In genomic region chr5:110916373-110917049, GRCh38 we compare ENCODE assay signal across 10 cellular contexts.
DNase-seq lines count a peak whose midpoint lies in the region; ATAC-seq and TF ChIP-seq lines count a peak whose summit lies in the region.
"Had no signal": no experiment of that assay in that cellular context is flagged by ENCODE, and none has a peak within 500 bp of the region (broad histone marks: within the 10 kb centered on the region; RNA-seq: fewer than 3 reads in every experiment).

No MANE protein-coding gene starts in this region.

- H3K27me3 ChIP-seq in ACC112 (ENCODE audit: insufficient read depth, low read length) (no peaks in the 10 kb centered on the region), GM23338 (ENCODE audit: insufficient read depth) (no peaks in the 10 kb centered on the region), NT2/D1 (ENCODE audit: insufficient read depth, insufficient read length) (no peaks in the 10 kb centered on the region), heart left ventricle (no peaks in the 10 kb centered on the region)

- peak overlapping the region; percentile 19; the same call in 1 of the 2 replicates for H3K27ac Mint-ChIP-seq in GM23338
- H3K27ac Mint-ChIP-seq in activated CD8-positive, alpha-beta memory T cell treated with anti-CD3 and anti-CD28 coated beads, Interleukin-2, amount 10 ng/mL, durations not matched to agents 7 days and 5 days: no peak overlapping the region
- H3K27ac Mint-ChIP-seq: activated naive CD8-positive, alpha-beta T cell treated with anti-CD3 and anti-CD28 coated beads, Interleukin-2, amount 10 ng/mL, durations not matched to agents 7 days and 5 days; CD4-positive, CD25-positive, alpha-beta regulatory T cell had no signal

- intact Hi-C loops in heart left ventricle (cut with DNase I): loop anchor here in 1 of 10 donors (5.0 kb wide), 1 partner anchor 156 kb away; the partner anchor contains the start of gene TSLP

- H3K36me3 ChIP-seq in ACC112 (ENCODE audit: insufficient read depth, low read length) (no peaks in the 10 kb centered on the region), GM23338 (ENCODE audit: insufficient read depth) (no peaks in the 10 kb centered on the region), NT2/D1 (ENCODE audit: insufficient read depth, insufficient read length, low read length) (no peaks in the 10 kb centered on the region), heart left ventricle (no peaks in the 10 kb centered on the region)

- H3K79me2 ChIP-seq in ACC112 (ENCODE audit: control insufficient read depth, insufficient read depth, low read length, unreplicated experiment) (no peaks in the 10 kb centered on the region), GM23338 (replicated peaks; ENCODE audit: insufficient read depth) (no peaks in the 10 kb centered on the region)

- POLR2A ChIA-PET in HEK293T (lab: Yijun Ruan, JAX): no interaction called here

- H3K27ac ChIP-seq in ACC112 (ENCODE audit: low read depth, low read length) (peak overlapping the region; percentile 60), GM23338 (ENCODE audit: low read depth) (no peak overlapping the region), heart left ventricle (peak overlapping the region in 11 of 12 donors; percentile 52 to 85 (median 71))

- no peak overlapping the region for H3K4me3 Mint-ChIP-seq in GM23338
- no peak overlapping the region for H3K4me3 Mint-ChIP-seq in activated CD8-positive, alpha-beta memory T cell treated with anti-CD3 and anti-CD28 coated beads, Interleukin-2, amount 10 ng/mL, durations not matched to agents 7 days and 5 days
- H3K4me3 Mint-ChIP-seq: activated naive CD8-positive, alpha-beta T cell treated with anti-CD3 and anti-CD28 coated beads, Interleukin-2, amount 10 ng/mL, durations not matched to agents 7 days and 5 days; CD4-positive, CD25-positive, alpha-beta regulatory T cell had no signal

- ATAC-seq in GM23338: peak; percentile 85
- ATAC-seq in heart left ventricle: peak; percentile 77 to 87 (median 83)
- no peak for ATAC-seq in GM18873 (IDR thresholded peaks at IDR 0.05; ENCODE audit: low FRiP score, unreplicated experiment)
- ATAC-seq in activated CD8-positive, alpha-beta memory T cell treated with anti-CD3 and anti-CD28 coated beads, Interleukin-2, amount 10 ng/mL, durations not matched to agents 7 days and 5 days: no peak
- ATAC-seq in GM19328 (IDR thresholded peaks at IDR 0.05; ENCODE audit: unreplicated experiment): no peak

- TF ChIP-seq CTCF in GM23338 (conservative IDR thresholded peaks at IDR 0.05; ENCODE audit: low read depth in 2 of 2): no peak
- TF ChIP-seq CTCF in heart left ventricle (IDR thresholded peaks at IDR 0.05): no peak

- H3K27me3 Mint-ChIP-seq in GM23338 (ENCODE audit: insufficient read depth, low read depth, poor library complexity): no peaks in the 10 kb centered on the region
- peaks cover 14% of the 10 kb centered on the region for H3K27me3 Mint-ChIP-seq in activated CD8-positive, alpha-beta memory T cell treated with anti-CD3 and anti-CD28 coated beads, Interleukin-2, amount 10 ng/mL, durations not matched to agents 7 days and 5 days
- H3K27me3 Mint-ChIP-seq: CD4-positive, CD25-positive, alpha-beta regulatory T cell had no signal

- peaks cover 4% of the 10 kb centered on the region; the same call in 2 of the 3 replicates for H3K4me1 Mint-ChIP-seq in GM23338
- no peaks in the 10 kb centered on the region for H3K4me1 Mint-ChIP-seq in activated CD8-positive, alpha-beta memory T cell treated with anti-CD3 and anti-CD28 coated beads, Interleukin-2, amount 10 ng/mL, durations not matched to agents 7 days and 5 days
- H3K4me1 Mint-ChIP-seq: activated naive CD8-positive, alpha-beta T cell treated with anti-CD3 and anti-CD28 coated beads, Interleukin-2, amount 10 ng/mL, durations not matched to agents 7 days and 5 days; CD4-positive, CD25-positive, alpha-beta regulatory T cell had no signal

- DNase-seq in GM23338 (ENCODE audit: low spot score) (peak; percentile 12), NT2/D1 (ENCODE audit: low read depth, low spot score) (peak; percentile 2), heart left ventricle (no peak), HEK293T (ENCODE audit: extremely low spot score) (no peak)
- DNase-seq in activated CD8-positive, alpha-beta memory T cell treated with anti-CD3 and anti-CD28 coated beads, Interleukin-2, amount 10 ng/mL, durations not matched to agents 7 days and 5 days: no peak
- DNase-seq: activated naive CD8-positive, alpha-beta T cell treated with anti-CD3 and anti-CD28 coated beads, Interleukin-2, amount 10 ng/mL, durations not matched to agents 7 days and 5 days; CD4-positive, CD25-positive, alpha-beta regulatory T cell had no signal

- H3K9me3 Mint-ChIP-seq in GM23338: no peaks in the 10 kb centered on the region
- no peaks in the 10 kb centered on the region for H3K9me3 Mint-ChIP-seq in activated CD8-positive, alpha-beta memory T cell treated with anti-CD3 and anti-CD28 coated beads, Interleukin-2, amount 10 ng/mL, durations not matched to agents 7 days and 5 days (ENCODE audit: low read depth)
- H3K9me3 Mint-ChIP-seq: activated naive CD8-positive, alpha-beta T cell treated with anti-CD3 and anti-CD28 coated beads, Interleukin-2, amount 10 ng/mL, durations not matched to agents 7 days and 5 days had no signal

- no peak for TF ChIP-seq POLR2A in heart left ventricle (IDR thresholded peaks at IDR 0.05)

- no peaks in the 10 kb centered on the region for H3K36me3 Mint-ChIP-seq in GM23338 (ENCODE audit: low read depth)
- H3K36me3 Mint-ChIP-seq in activated CD8-positive, alpha-beta memory T cell treated with anti-CD3 and anti-CD28 coated beads, Interleukin-2, amount 10 ng/mL, durations not matched to agents 7 days and 5 days: no peaks in the 10 kb centered on the region
- H3K36me3 Mint-ChIP-seq: activated naive CD8-positive, alpha-beta T cell treated with anti-CD3 and anti-CD28 coated beads, Interleukin-2, amount 10 ng/mL, durations not matched to agents 7 days and 5 days; CD4-positive, CD25-positive, alpha-beta regulatory T cell had no signal

- H2AFZ ChIP-seq in ACC112 (ENCODE audit: low read length, unreplicated experiment): no peak overlapping the region
- no peak overlapping the region; the same call in 1 of the 2 replicates for H2AFZ ChIP-seq in GM23338

- H3K4me3 ChIP-seq in ACC112 (ENCODE audit: low read depth, low read length): peak overlapping the region; percentile 17
- no peak overlapping the region for H3K4me3 ChIP-seq in GM23338
- H3K4me3 ChIP-seq in NT2/D1 (ENCODE audit: insufficient read length, low read depth): no peak overlapping the region
- H3K4me3 ChIP-seq in heart left ventricle: no peak overlapping the region

- 22 to 33% (median 25%) methylated on average over 6 of the region's 6 CpGs for WGBS in heart left ventricle, 4 donors

- H3F3A ChIP-seq in GM23338 (replicated peaks; ENCODE audit: low read depth): no peaks in the 10 kb centered on the region

- H3K9me3 ChIP-seq in NT2/D1 (ENCODE audit: insufficient read depth, low read length) (no peaks in the 10 kb centered on the region), heart left ventricle (no peaks in the 10 kb centered on the region)

- no peaks in the 10 kb centered on the region for H4K20me1 ChIP-seq in GM23338 (replicated peaks; ENCODE audit: insufficient read depth)

- CTCF ChIA-PET in activated CD8-positive, alpha-beta memory T cell treated with anti-CD3 and anti-CD28 coated beads, Interleukin-2, amount 10 ng/mL, durations not matched to agents 7 days and 5 days (lab: Charles Lee): no interaction called here
- CTCF ChIA-PET in HEK293T (lab: Yijun Ruan, JAX): no interaction called here

- no peak overlapping the region for H3K9ac ChIP-seq in NT2/D1 (ENCODE audit: insufficient read length, low read depth)

- H3K9me2 ChIP-seq in GM23338 (ENCODE audit: insufficient read depth): no peaks in the 10 kb centered on the region

- no peak overlapping the region for H3K4me2 ChIP-seq in GM23338

- H3K4me1 ChIP-seq in ACC112 (ENCODE audit: control insufficient read depth, insufficient read depth, low read length, unreplicated experiment): peaks cover 26% of the 10 kb centered on the region
- 0 out of 2 replicates have a peak, but pooled peaks cover 9% of the 10 kb centered on the region for H3K4me1 ChIP-seq in GM23338 (ENCODE audit: insufficient read depth)
- no peaks in the 10 kb centered on the region for H3K4me1 ChIP-seq in NT2/D1 (ENCODE audit: insufficient read depth, insufficient read length)
- peaks cover 0 to 38% (median 8%) of the 10 kb centered on the region in 12 donors for H3K4me1 ChIP-seq in heart left ventricle

TF ChIP-seq in GM23338, 12 proteins besides CTCF, POLR2A, EP300 and RAD21 (continues in another document):
- TF ChIP-seq CREB1 (CRISPR knock-in tag; IDR thresholded peaks at IDR 0.05; ENCODE audit: low read depth) (no peak), ZNF331 (CRISPR knock-in tag; IDR thresholded peaks at IDR 0.05; ENCODE audit: low read depth) (no peak), EZH2phosphoT487 (IDR thresholded peaks at IDR 0.05; ENCODE audit: unreplicated experiment) (no peak), ZNF114 (CRISPR knock-in tag; IDR thresholded peaks at IDR 0.05) (no peak), JUNB (IDR thresholded peaks at IDR 0.05; ENCODE audit: unreplicated experiment) (no peak)

TF ChIP-seq in HEK293T, 16 proteins besides CTCF, POLR2A, EP300 and RAD21:
- TF ChIP-seq L3MBTL2 (conservative IDR thresholded peaks at IDR 0.05): no peak
- no peak for TF ChIP-seq PKNOX1 (IDR thresholded peaks at IDR 0.05)
- no peak for TF ChIP-seq BHLHE40 (IDR thresholded peaks at IDR 0.05; ENCODE audit: borderline replicate concordance)
- TF ChIP-seq FOXA1 (IDR thresholded peaks at IDR 0.05): no peak
- TF ChIP-seq NFRKB (IDR thresholded peaks at IDR 0.05): no peak
- no peak for TF ChIP-seq ARNT (IDR thresholded peaks at IDR 0.05)
- TF ChIP-seq CTBP1 (IDR thresholded peaks at IDR 0.05; ENCODE audit: borderline replicate concordance): no peak
- no peak for TF ChIP-seq FOXK2 (IDR thresholded peaks at IDR 0.05)
- TF ChIP-seq HDGF (IDR thresholded peaks at IDR 0.05; ENCODE audit: borderline replicate concordance): no peak

Comparison
In these comparisons a context has a peak if more than half of its experiments do, and no peak if none do; other contexts are left out.
1. ATAC-seq: peak in GM23338 (single experiment) and heart left ventricle (4 of 4); none in GM18873 (single experiment), activated CD8-positive, alpha-beta memory T cell treated with anti-CD3 and anti-CD28 coated beads, Interleukin-2, amount 10 ng/mL, durations not matched to agents 7 days and 5 days (single experiment) and GM19328 (single experiment).
2. DNase-seq: peak in GM23338 (single experiment) and NT2/D1 (single experiment); none in heart left ventricle (0 of 5), activated CD8-positive, alpha-beta memory T cell treated with anti-CD3 and anti-CD28 coated beads, Interleukin-2, amount 10 ng/mL, durations not matched to agents 7 days and 5 days (single experiment) and HEK293T (single experiment).